ENCODE assay signal across 22 cellular contexts in genomic region chr3:38562467-38562925, GRCh38.
"Had no signal": no experiment of that assay in that cellular context is flagged by ENCODE, and none has a peak within 500 bp of the region (broad histone marks: within the 10 kb centered on the region; RNA-seq: fewer than 3 reads in every experiment).

No MANE protein-coding gene starts in this region.

- H3K4me1 Mint-ChIP-seq: activated CD8-positive, alpha-beta memory T cell treated with anti-CD3 and anti-CD28 coated beads, Interleukin-2, amount 10 ng/mL, durations not matched to agents 7 days and 5 days; activated naive CD8-positive, alpha-beta T cell treated with anti-CD3 and anti-CD28 coated beads, Interleukin-2, amount 50 U/mL, for 24 hours; activated T-helper 17 cell treated with anti-CD3 and anti-CD28 coated beads, Interleukin-2, amount 50 U/mL, for 72 hours; brain had no signal

- ATAC-seq: activated CD8-positive, alpha-beta memory T cell treated with anti-CD3 and anti-CD28 coated beads, Interleukin-2, amount 10 ng/mL, durations not matched to agents 7 days and 5 days; activated naive CD4-positive, alpha-beta T cell treated with anti-CD3 and anti-CD28 coated beads, Interleukin-2, amount 50 U/mL, for 72 hours; activated naive CD8-positive, alpha-beta T cell treated with anti-CD3 and anti-CD28 coated beads, Interleukin-2, amount 50 U/mL, for 24 hours; activated T-helper 17 cell treated with anti-CD3 and anti-CD28 coated beads, Interleukin-2, amount 50 U/mL, for 72 hours had no signal

- H3K27ac Mint-ChIP-seq: activated CD8-positive, alpha-beta memory T cell treated with anti-CD3 and anti-CD28 coated beads, Interleukin-2, amount 10 ng/mL, durations not matched to agents 7 days and 5 days; activated naive CD8-positive, alpha-beta T cell treated with anti-CD3 and anti-CD28 coated beads, Interleukin-2, amount 50 U/mL, for 24 hours; activated T-helper 17 cell treated with anti-CD3 and anti-CD28 coated beads, Interleukin-2, amount 50 U/mL, for 72 hours; brain had no signal

- DNase-seq: activated CD4-positive, alpha-beta T cell treated with anti-CD3 and anti-CD28 coated beads for 4 hours; activated CD8-positive, alpha-beta memory T cell treated with anti-CD3 and anti-CD28 coated beads, Interleukin-2, amount 10 ng/mL, durations not matched to agents 7 days and 5 days; activated naive CD8-positive, alpha-beta T cell treated with anti-CD3 and anti-CD28 coated beads, Interleukin-2, amount 50 U/mL, for 24 hours; activated T-cell treated with anti-CD3 and anti-CD28 coated beads, Interleukin-2, amount 50 U/mL, for 48 hours; amniotic stem cell; MG63; MV-4-11; NCI-H1092 treated with DMSO at 0.1 percent for 48 hours; NCI-H1417 treated with DMSO at 0.1 percent for 48 hours; NCI-H1694; NCI-H2029; NCI-H2107; NCI-H2171 treated with DMSO at 0.1 percent for 48 hours; NCI-H226; NCI-H526; NCI-H82; SJCRH30; SK-N-SH; T-helper 1 cell had no signal

- H3K4me3 Mint-ChIP-seq: activated CD8-positive, alpha-beta memory T cell treated with anti-CD3 and anti-CD28 coated beads, Interleukin-2, amount 10 ng/mL, durations not matched to agents 7 days and 5 days; activated naive CD8-positive, alpha-beta T cell treated with anti-CD3 and anti-CD28 coated beads, Interleukin-2, amount 50 U/mL, for 24 hours; activated T-helper 17 cell treated with anti-CD3 and anti-CD28 coated beads, Interleukin-2, amount 50 U/mL, for 72 hours; brain had no signal

- H3K9me3 Mint-ChIP-seq: activated naive CD4-positive, alpha-beta T cell treated with anti-CD3 and anti-CD28 coated beads, Interleukin-2, amount 50 U/mL, for 72 hours; activated naive CD8-positive, alpha-beta T cell treated with anti-CD3 and anti-CD28 coated beads, Interleukin-2, amount 50 U/mL, for 24 hours; activated T-helper 17 cell treated with anti-CD3 and anti-CD28 coated beads, Interleukin-2, amount 50 U/mL, for 72 hours had no signal

- H3K36me3 Mint-ChIP-seq: activated CD8-positive, alpha-beta memory T cell treated with anti-CD3 and anti-CD28 coated beads, Interleukin-2, amount 10 ng/mL, durations not matched to agents 7 days and 5 days; activated naive CD4-positive, alpha-beta T cell treated with anti-CD3 and anti-CD28 coated beads, Interleukin-2, amount 50 U/mL, for 72 hours; brain had no signal

- H3K27me3 Mint-ChIP-seq: activated CD8-positive, alpha-beta memory T cell treated with anti-CD3 and anti-CD28 coated beads, Interleukin-2, amount 10 ng/mL, durations not matched to agents 7 days and 5 days had no signal
